Comparison of ENCODE assay signal across 8 cellular contexts in the genomic region with DNA sequence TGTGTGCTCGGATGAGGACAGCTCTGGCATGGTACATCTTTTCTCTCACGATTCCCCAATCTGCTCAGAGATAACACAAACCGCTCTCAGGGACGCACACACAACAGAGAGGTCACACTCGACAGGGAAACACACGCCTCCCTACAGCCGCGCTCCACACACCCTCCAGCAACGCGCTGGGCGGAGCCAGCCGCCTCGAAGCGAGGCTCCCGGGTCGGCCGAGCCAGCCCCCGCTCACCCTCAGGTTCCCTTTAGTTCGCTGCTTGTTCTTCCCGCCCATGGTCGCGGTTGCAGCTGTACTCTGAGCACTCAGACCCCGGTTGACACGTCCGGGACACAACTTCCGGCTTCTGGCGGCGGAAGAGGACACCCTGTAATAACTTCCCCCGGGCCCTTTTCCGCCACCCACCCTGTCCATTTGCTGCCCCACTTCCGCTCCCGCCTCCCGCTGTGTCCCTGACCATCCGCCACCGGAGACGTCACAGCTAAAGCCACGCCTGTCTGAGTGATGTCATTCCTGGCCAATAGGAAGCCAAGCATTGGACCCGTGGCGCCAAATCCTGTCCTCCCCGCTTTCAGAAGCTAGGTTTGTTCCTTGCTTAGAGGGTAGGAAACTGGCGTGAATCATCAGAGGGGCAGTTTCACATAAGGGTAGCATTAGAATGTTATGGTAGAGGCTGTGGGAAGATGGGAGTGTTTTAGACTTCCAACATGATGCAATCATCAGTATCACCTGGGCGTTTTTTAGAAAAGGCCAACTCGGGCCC.
A peak's percentile ranks its signal among the peaks of the same experiment; 100 is the strongest.
DNase-seq lines count a peak whose midpoint lies in the region; ATAC-seq and TF ChIP-seq lines count a peak whose summit lies in the region.

A gene with protein sequence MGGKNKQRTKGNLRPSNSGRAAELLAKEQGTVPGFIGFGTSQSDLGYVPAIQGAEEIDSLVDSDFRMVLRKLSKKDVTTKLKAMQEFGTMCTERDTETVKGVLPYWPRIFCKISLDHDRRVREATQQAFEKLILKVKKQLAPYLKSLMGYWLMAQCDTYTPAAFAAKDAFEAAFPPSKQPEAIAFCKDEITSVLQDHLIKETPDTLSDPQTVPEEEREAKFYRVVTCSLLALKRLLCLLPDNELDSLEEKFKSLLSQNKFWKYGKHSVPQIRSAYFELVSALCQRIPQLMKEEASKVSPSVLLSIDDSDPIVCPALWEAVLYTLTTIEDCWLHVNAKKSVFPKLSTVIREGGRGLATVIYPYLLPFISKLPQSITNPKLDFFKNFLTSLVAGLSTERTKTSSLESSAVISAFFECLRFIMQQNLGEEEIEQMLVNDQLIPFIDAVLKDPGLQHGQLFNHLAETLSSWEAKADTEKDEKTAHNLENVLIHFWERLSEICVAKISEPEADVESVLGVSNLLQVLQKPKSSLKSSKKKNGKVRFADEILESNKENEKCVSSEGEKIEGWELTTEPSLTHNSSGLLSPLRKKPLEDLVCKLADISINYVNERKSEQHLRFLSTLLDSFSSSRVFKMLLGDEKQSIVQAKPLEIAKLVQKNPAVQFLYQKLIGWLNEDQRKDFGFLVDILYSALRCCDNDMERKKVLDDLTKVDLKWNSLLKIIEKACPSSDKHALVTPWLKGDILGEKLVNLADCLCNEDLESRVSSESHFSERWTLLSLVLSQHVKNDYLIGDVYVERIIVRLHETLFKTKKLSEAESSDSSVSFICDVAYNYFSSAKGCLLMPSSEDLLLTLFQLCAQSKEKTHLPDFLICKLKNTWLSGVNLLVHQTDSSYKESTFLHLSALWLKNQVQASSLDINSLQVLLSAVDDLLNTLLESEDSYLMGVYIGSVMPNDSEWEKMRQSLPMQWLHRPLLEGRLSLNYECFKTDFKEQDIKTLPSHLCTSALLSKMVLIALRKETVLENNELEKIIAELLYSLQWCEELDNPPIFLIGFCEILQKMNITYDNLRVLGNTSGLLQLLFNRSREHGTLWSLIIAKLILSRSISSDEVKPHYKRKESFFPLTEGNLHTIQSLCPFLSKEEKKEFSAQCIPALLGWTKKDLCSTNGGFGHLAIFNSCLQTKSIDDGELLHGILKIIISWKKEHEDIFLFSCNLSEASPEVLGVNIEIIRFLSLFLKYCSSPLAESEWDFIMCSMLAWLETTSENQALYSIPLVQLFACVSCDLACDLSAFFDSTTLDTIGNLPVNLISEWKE (N-terminal part only) (minus strand): TSS at position 352 of the 767 bp plus-strand sequence. CDS start 72 bp downstream, at position 280.

- peak within 1 kb of the TSS; percentile 98 for H3K4me3 ChIP-seq in AG09309 (ENCODE audit: control insufficient read depth, low read depth, low read length)

- DNase-seq in AG09309 (ENCODE audit: low read depth) (peak; percentile 97), NCI-H446 (lab: John Stamatoyannopoulos, UW) (peak; percentile 99), cerebellar cortex (ENCODE audit: low spot score) (peak; percentile 100), islet precursor cell (peak; percentile 100)
- peak; percentile 98 for DNase-seq in activated CD4-positive, CD25-positive, alpha-beta regulatory T cell treated with anti-CD3 and anti-CD28 coated beads, Interleukin-2, amount 50 U/mL, for 16 hours (ENCODE audit: low read depth, low spot score)
- peak; percentile 98 to 100 (median 99) for DNase-seq in stimulated activated CD4-positive, alpha-beta T cell treated with anti-CD3 and anti-CD28 coated beads, Interleukin-12 subunit alpha, Interleukin-12 subunit beta, amount 100 ng/mL, for 48 hours (ENCODE audit: low read depth in 2 of 3, low spot score in 1 of 3)

- ATAC-seq in GM19025 (IDR thresholded peaks at IDR 0.05; ENCODE audit: low read depth, unreplicated experiment) (peak; percentile 98), HG03342 (IDR thresholded peaks at IDR 0.05; ENCODE audit: unreplicated experiment) (peak; percentile 97)

- no peak for TF ChIP-seq CTCF in AG09309 (IDR thresholded peaks at IDR 0.05; ENCODE audit: control insufficient read depth, insufficient read depth, low read depth, low read length, missing control alignments)

Comparison
In these comparisons a context has a peak if more than half of its experiments do, and no peak if none do; other contexts are left out.
1. Peak in every context shown above with its lines: DNase-seq, ATAC-seq and H3K4me3 ChIP-seq.